10 cellular contexts compared by ENCODE assay signal in the genomic region with DNA sequence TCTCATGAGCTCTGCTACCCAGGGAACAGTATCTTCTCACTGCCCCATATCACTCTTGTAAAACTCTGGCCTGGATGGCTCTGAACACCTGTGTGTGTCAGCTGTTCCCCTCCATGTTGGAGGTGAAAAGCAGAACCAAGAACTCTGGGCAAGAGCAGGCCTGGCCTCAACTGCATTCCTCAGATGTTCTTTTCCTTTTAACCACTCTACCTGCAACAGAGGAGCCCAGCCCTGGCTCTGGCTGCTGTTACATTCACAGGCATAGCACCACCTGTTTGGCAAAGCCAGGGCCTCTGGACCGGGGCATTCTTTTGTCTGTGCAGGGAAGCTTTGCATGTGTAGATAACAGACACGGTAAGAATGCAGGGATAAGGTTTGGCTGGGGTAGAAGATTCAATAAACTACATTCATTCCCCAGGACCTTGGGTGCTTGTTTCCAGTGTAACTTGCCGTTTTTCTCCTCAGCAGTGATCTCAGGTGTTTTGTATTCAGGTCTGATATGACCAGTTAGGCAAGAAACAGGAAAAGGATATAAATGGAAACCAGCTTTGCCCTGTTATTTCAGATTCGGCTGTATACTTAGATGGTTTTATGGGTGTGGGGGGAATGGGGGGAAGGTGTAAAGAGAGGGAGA.
DNase-seq lines count a peak whose midpoint lies in the region; ATAC-seq and TF ChIP-seq lines count a peak whose summit lies in the region.
"Had no signal": no experiment of that assay in that cellular context is flagged by ENCODE, and none has a peak within 500 bp of the region (broad histone marks: within the 10 kb centered on the region; RNA-seq: fewer than 3 reads in every experiment).

No MANE protein-coding gene starts in this region.

- ATAC-seq in GM18511 (IDR thresholded peaks at IDR 0.05; ENCODE audit: unreplicated experiment) = peak; percentile 52
- ATAC-seq in effector memory CD8-positive, alpha-beta T cell (replicated peaks) = no peak
- ATAC-seq: CD8-positive, alpha-beta T cell had no signal

- peaks cover 52% of the 10 kb centered on the region for H3K4me1 Mint-ChIP-seq in mesothelial cell of epicardium
- H3K4me1 Mint-ChIP-seq in effector memory CD8-positive, alpha-beta T cell (ENCODE audit: low read depth in 2 of 2) = no peaks in the 10 kb centered on the region
- H3K4me1 Mint-ChIP-seq in activated CD4-positive, alpha-beta T cell treated with anti-CD3 and anti-CD28 coated beads, Interleukin-2, amount 10 ng/mL, durations not matched to agents 24 days and 14 days = peaks cover 40% of the 10 kb centered on the region

- H3K9me3 Mint-ChIP-seq in mesothelial cell of epicardium = no peaks in the 10 kb centered on the region
- H3K9me3 Mint-ChIP-seq in effector memory CD8-positive, alpha-beta T cell = no peaks in the 10 kb centered on the region
- no peaks in the 10 kb centered on the region for H3K9me3 Mint-ChIP-seq in activated CD4-positive, alpha-beta T cell treated with anti-CD3 and anti-CD28 coated beads, Interleukin-2, amount 10 ng/mL, durations not matched to agents 24 days and 14 days
- H3K9me3 Mint-ChIP-seq: CD8-positive, alpha-beta T cell had no signal

- H3K36me3 Mint-ChIP-seq in mesothelial cell of epicardium = no peaks in the 10 kb centered on the region
- H3K36me3 Mint-ChIP-seq in effector memory CD8-positive, alpha-beta T cell (ENCODE audit: insufficient read depth) = peaks cover 2% of the 10 kb centered on the region
- H3K36me3 Mint-ChIP-seq in activated CD4-positive, alpha-beta T cell treated with anti-CD3 and anti-CD28 coated beads, Interleukin-2, amount 10 ng/mL, durations not matched to agents 24 days and 14 days (ENCODE audit: low read depth) = peaks cover 3% of the 10 kb centered on the region
- H3K36me3 Mint-ChIP-seq: CD8-positive, alpha-beta T cell had no signal

- H3K4me3 Mint-ChIP-seq in mesothelial cell of epicardium = no peak overlapping the region
- no peak overlapping the region for H3K4me3 Mint-ChIP-seq in effector memory CD8-positive, alpha-beta T cell
- no peak overlapping the region for H3K4me3 Mint-ChIP-seq in activated CD4-positive, alpha-beta T cell treated with anti-CD3 and anti-CD28 coated beads, Interleukin-2, amount 10 ng/mL, durations not matched to agents 24 days and 14 days
- H3K4me3 Mint-ChIP-seq: CD8-positive, alpha-beta T cell had no signal

- intact Hi-C loops in activated CD4-positive, alpha-beta T cell treated with anti-CD3 and anti-CD28 coated beads, Interleukin-2, amount 10 ng/mL, durations not matched to agents 24 days and 14 days (cut with micrococcal nuclease) = no loop called here

- H3K27ac Mint-ChIP-seq in mesothelial cell of epicardium = peak overlapping the region; percentile 89
- H3K27ac Mint-ChIP-seq in effector memory CD8-positive, alpha-beta T cell = no peak overlapping the region
- no peak overlapping the region for H3K27ac Mint-ChIP-seq in activated CD4-positive, alpha-beta T cell treated with anti-CD3 and anti-CD28 coated beads, Interleukin-2, amount 10 ng/mL, durations not matched to agents 24 days and 14 days

- no peak overlapping the region for H3K4me3 ChIP-seq in H7 (ENCODE audit: insufficient read depth, low read depth, low read length)

- TF ChIP-seq CTCF in mesothelial cell of epicardium (IDR thresholded peaks at IDR 0.05; ENCODE audit: unreplicated experiment) = no peak

- no peaks in the 10 kb centered on the region for H3K27me3 Mint-ChIP-seq in mesothelial cell of epicardium (ENCODE audit: low read depth)
- peaks cover 0 to 6% of the 10 kb centered on the region in 2 donors for H3K27me3 Mint-ChIP-seq in effector memory CD8-positive, alpha-beta T cell
- no peaks in the 10 kb centered on the region for H3K27me3 Mint-ChIP-seq in activated CD4-positive, alpha-beta T cell treated with anti-CD3 and anti-CD28 coated beads, Interleukin-2, amount 10 ng/mL, durations not matched to agents 24 days and 14 days

- H3K27ac ChIP-seq in KOPT-K1 (ENCODE audit: low read depth, low read length, poor library complexity, severe bottlenecking) = peak overlapping the region; percentile 1

- H3K9me3 ChIP-seq in KOPT-K1 (ENCODE audit: insufficient read depth, low read length, poor library complexity, severe bottlenecking) = no peaks in the 10 kb centered on the region

- no peaks in the 10 kb centered on the region for H3K27me3 ChIP-seq in H7 (ENCODE audit: control insufficient read depth, insufficient read depth, low read length)

- H3K36me3 ChIP-seq in H7 (replicated peaks; ENCODE audit: control insufficient read depth, insufficient read depth, low read length) (no peaks in the 10 kb centered on the region), KOPT-K1 (ENCODE audit: insufficient read depth, low read length) (no peaks in the 10 kb centered on the region)

- DNase-seq in H7 (peak; percentile 26), mesothelial cell of epicardium (ENCODE audit: low spot score in 2 of 2, unreplicated experiment in 2 of 2) (no peak), NCI-H1048 (lab: John Stamatoyannopoulos, UW) (no peak), ureter (ENCODE audit: low spot score) (no peak)
- DNase-seq in effector memory CD8-positive, alpha-beta T cell = no peak
- DNase-seq in activated CD4-positive, alpha-beta T cell treated with anti-CD3 and anti-CD28 coated beads, Interleukin-2, amount 10 ng/mL, durations not matched to agents 24 days and 14 days = no peak
- DNase-seq: CD8-positive, alpha-beta T cell; hypothalamus had no signal
